Comparison of ENCODE assay signal across 8 cellular contexts in genomic region chr13:106917024-106917491, GRCh38.
DNase-seq lines count a peak whose midpoint lies in the region; ATAC-seq and TF ChIP-seq lines count a peak whose summit lies in the region.

No MANE protein-coding gene starts in this region.

- intact Hi-C loops in heart left ventricle (cut with DNase I), result loop anchor here in 9 of 10 donors (1.0 to 10.0 kb wide), 20 partner anchors 42 to 382 kb away; partner anchors contain the start of genes EFNB2 (in 8 of the 9) and ARGLU1 (in 1 of the 9)

- no peak overlapping the region for H2AFZ ChIP-seq in parathyroid adenoma

- peak overlapping the region; percentile 34 for H3K4me3 Mint-ChIP-seq in WTC11

- WGBS in heart left ventricle, 4 donors, result 19 to 43% (median 31%) methylated on average over 24 to 28 of the region's 28 CpGs

- H3K4me3 ChIP-seq in heart left ventricle (peak overlapping the region in 11 of 12 donors; percentile 40 to 73 (median 62)), parathyroid adenoma (ENCODE audit: low read depth, low read length) (peak overlapping the region; percentile 83)

- no peak overlapping the region for H3K27ac Mint-ChIP-seq in WTC11

- POLR2A ChIA-PET in WTC11 (lab: Charles Lee), result no interaction called here

- H3K4me2 ChIP-seq in parathyroid adenoma (ENCODE audit: low read length), result no peak overlapping the region

- no peak for TF ChIP-seq CTCF in WTC11 (IDR thresholded peaks at IDR 0.05)
- TF ChIP-seq CTCF in heart left ventricle (IDR thresholded peaks at IDR 0.05), result no peak
- TF ChIP-seq CTCF in parathyroid adenoma (IDR thresholded peaks at IDR 0.05), result no peak

- H3K27me3 Mint-ChIP-seq in WTC11 (ENCODE audit: low read depth), result no peaks in the 10 kb centered on the region

- H3K79me2 ChIP-seq in parathyroid adenoma, result no peaks in the 10 kb centered on the region

- no peaks in the 10 kb centered on the region for H3K9me3 Mint-ChIP-seq in WTC11

- CTCF ChIA-PET in WTC11 (lab: Charles Lee), result no interaction called here

- H3K9me3 ChIP-seq in heart left ventricle (no peaks in the 10 kb centered on the region), parathyroid adenoma (ENCODE audit: control insufficient read depth, low read length) (no peaks in the 10 kb centered on the region)

- H3K9ac ChIP-seq in parathyroid adenoma, result no peak overlapping the region

- H3K4me1 Mint-ChIP-seq in WTC11, result peaks cover 82% of the 10 kb centered on the region

- H3K27me3 ChIP-seq in heart left ventricle (peaks cover 0 to 3% (median 0%) of the 10 kb centered on the region in 9 donors), parathyroid adenoma (ENCODE audit: control insufficient read depth, insufficient read depth, low read length) (no peaks in the 10 kb centered on the region)

- no peak for TF ChIP-seq POLR2A in heart left ventricle (IDR thresholded peaks at IDR 0.05)

- H3K36me3 ChIP-seq in heart left ventricle (no peaks in the 10 kb centered on the region), parathyroid adenoma (ENCODE audit: control insufficient read depth, insufficient read depth, low read length) (no peaks in the 10 kb centered on the region)

- ATAC-seq in WTC11 (peak; percentile 5), heart left ventricle (peak in 3 of 4 donors; percentile 7 to 28 (median 14)), HG02571 (IDR thresholded peaks at IDR 0.05; ENCODE audit: unreplicated experiment) (no peak)

- DNase-seq in AG08396 (ENCODE audit: low spot score) (peak; percentile 12), WTC11 (ENCODE audit: low spot score) (peak; percentile 16), heart left ventricle (peak; percentile 48 to 65 (median 53)), NOMO-1 treated with DMSO at 0.1 percent for 48 hours (lab: John Stamatoyannopoulos, UW; ENCODE audit: unreplicated experiment) (no peak), ecto neural progenitor cell (ENCODE audit: low spot score) (no peak)
- no peak for DNase-seq in NK-92 treated with Interleukin-12 subunit alpha and Interleukin-12 subunit beta, amount 100 ng/mL, for 24 hours (lab: John Stamatoyannopoulos, UW)

- H3K4me1 ChIP-seq in heart left ventricle (peaks cover 0 to 27% (median 8%) of the 10 kb centered on the region in 12 donors), parathyroid adenoma (no peaks in the 10 kb centered on the region)

- H3K27ac ChIP-seq in heart left ventricle, result peak overlapping the region; percentile 86 to 98 (median 94)
- H3K27ac ChIP-seq in parathyroid adenoma, result peak overlapping the region; percentile 63

- H3K36me3 Mint-ChIP-seq in WTC11, result no peaks in the 10 kb centered on the region

TF ChIP-seq in WTC11, 78 proteins besides CTCF, POLR2A, EP300 and RAD21:
- TF ChIP-seq PRRX2 (CRISPR knock-in tag; IDR thresholded peaks at IDR 0.05), result no peak
- no peak for TF ChIP-seq EMX1 (CRISPR knock-in tag; IDR thresholded peaks at IDR 0.05)
- TF ChIP-seq MYBL2 (CRISPR knock-in tag; IDR thresholded peaks at IDR 0.05), result 0 out of 2 replicates have a peak, but pooled peaks have one; percentile 6
- TF ChIP-seq ZNF121 (CRISPR knock-in tag; IDR thresholded peaks at IDR 0.05), result no peak

Comparison
In these comparisons a context has a peak if more than half of its experiments do, and no peak if none do; other contexts are left out.
1. DNase-seq: peak in AG08396 (single experiment), WTC11 (single experiment) and heart left ventricle (5 of 5); none in NOMO-1 treated with DMSO at 0.1 percent for 48 hours (single experiment), ecto neural progenitor cell (single experiment) and NK-92 treated with Interleukin-12 subunit alpha and Interleukin-12 subunit beta, amount 100 ng/mL, for 24 hours (single experiment).